Comparison of ENCODE assay signal across 8 cellular contexts in genomic region chr4:151760713-151761661, GRCh38. TPM values are rescaled to one million over a fixed set of nuclear protein-coding genes. Genes with fewer than 3 reads are reported as not detected.
DNase-seq lines count a peak whose midpoint lies in the region; ATAC-seq and TF ChIP-seq lines count a peak whose summit lies in the region.

A gene with protein sequence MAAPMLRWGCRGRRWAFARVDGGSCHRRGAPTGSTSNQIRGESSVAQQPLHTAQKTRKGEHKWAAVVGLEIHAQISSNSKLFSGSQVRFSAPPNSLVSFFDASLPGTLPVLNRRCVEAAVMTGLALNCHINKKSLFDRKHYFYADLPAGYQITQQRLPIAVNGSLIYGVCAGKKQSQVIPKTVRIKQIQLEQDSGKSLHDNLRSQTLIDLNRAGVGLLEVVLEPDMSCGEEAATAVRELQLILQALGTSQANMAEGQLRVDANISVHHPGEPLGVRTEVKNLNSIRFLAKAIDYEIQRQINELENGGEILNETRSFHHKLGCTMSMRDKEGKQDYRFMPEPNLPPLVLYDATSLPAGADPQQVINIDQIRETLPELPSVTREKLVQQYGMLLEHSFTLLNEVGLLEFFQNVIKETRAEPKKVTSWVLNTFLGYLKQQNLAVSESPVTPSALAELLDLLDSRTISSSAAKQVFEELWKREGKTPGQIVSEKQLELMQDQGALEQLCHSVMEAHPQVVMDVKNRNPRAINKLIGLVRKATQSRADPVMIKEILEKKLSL (minus strand): TSS chr4:151761007. CDS start chr4:151760982, 25 bp downstream.

- no peak for TF ChIP-seq EP300 in esophagus muscularis mucosa (IDR thresholded peaks at IDR 0.05)

- no peaks in the 10 kb centered on the region for H3F3A ChIP-seq in DOHH2 (ENCODE audit: control insufficient read depth, insufficient read depth)

- H3K4me3 ChIP-seq in DOHH2 (ENCODE audit: low read length) (peak within 1 kb of the TSS; percentile 92), Peyer's patch (peak within 1 kb of the TSS; percentile 68 to 96 (median 73)), esophagus muscularis mucosa (peak within 1 kb of the TSS; percentile 68 to 80 (median 70)), muscle layer of duodenum (ENCODE audit: low read depth in 1 of 2, low read length in 2 of 2) (peak within 1 kb of the TSS; percentile 92 to 99)

- H3K4me2 ChIP-seq in DOHH2 (ENCODE audit: low read length): peak within 1 kb of the TSS; percentile 77

- peak; percentile 100 for ATAC-seq in GM21786 (IDR thresholded peaks at IDR 0.05; ENCODE audit: unreplicated experiment)

- H4K20me1 ChIP-seq in DOHH2 (ENCODE audit: control insufficient read depth, insufficient read depth, low read depth, low read length): no peaks in the 10 kb centered on the region

- intact Hi-C loops in esophagus muscularis mucosa (cut with DNase I): loop anchor here (5.0 to 10.0 kb wide), 3 partner anchors 84 to 624 kb away; no protein-coding TSS in a partner anchor

- peaks cover 10% of the 10 kb centered on the region for H3K79me2 ChIP-seq in DOHH2 (ENCODE audit: control insufficient read depth, low read length)

- DNase-seq in Peyer's patch (peak; percentile 90 to 97 (median 95)), esophagus muscularis mucosa (ENCODE audit: extremely low spot score) (peak; percentile 97)
- peak; percentile 90 for DNase-seq in activated T-cell treated with anti-CD3 and anti-CD28 coated beads, Interleukin-2, amount 50 U/mL, for 48 hours
- peak; percentile 87 to 92 for DNase-seq in stimulated activated CD8-positive, alpha-beta memory T cell treated with anti-CD3 and anti-CD28 coated beads, Interleukin-7, amount 100 ng/mL, for 4 hours (ENCODE audit: low read depth in 2 of 2)

- TF ChIP-seq CTCF in DOHH2 (IDR thresholded peaks at IDR 0.05; ENCODE audit: low read depth, low read length, poor library complexity, severe bottlenecking) (peak; percentile 57), Peyer's patch (IDR thresholded peaks at IDR 0.05) (peak in 5 of 6 experiments; percentile 16 to 56 (median 41)), esophagus muscularis mucosa (IDR thresholded peaks at IDR 0.05) (peak; percentile 30 to 49 (median 49))

- TF ChIP-seq POLR2A in Peyer's patch (IDR thresholded peaks at IDR 0.05): peak; percentile 40 to 44
- TF ChIP-seq POLR2A in esophagus muscularis mucosa (IDR thresholded peaks at IDR 0.05; ENCODE audit: low read depth): no peak

- H3K9me3 ChIP-seq in DOHH2 (ENCODE audit: control insufficient read depth, insufficient read depth, low read length) (no peaks in the 10 kb centered on the region; the same call in 1 of the 2 replicates), KOPT-K1 (ENCODE audit: insufficient read depth, low read length, poor library complexity, severe bottlenecking) (no peaks in the 10 kb centered on the region), Peyer's patch (no peaks in the 10 kb centered on the region), esophagus muscularis mucosa (no peaks in the 10 kb centered on the region), muscle layer of duodenum (ENCODE audit: control insufficient read depth in 1 of 2, low read length in 2 of 2) (no peaks in the 10 kb centered on the region)

- peaks cover 15% of the 10 kb centered on the region for H3K4me1 ChIP-seq in DOHH2 (ENCODE audit: control insufficient read depth, low read length)
- H3K4me1 ChIP-seq in Peyer's patch: peaks cover 0 to 5% (median 0%) of the 10 kb centered on the region in 4 donors
- peaks cover 6 to 15% (median 8%) of the 10 kb centered on the region in 4 donors for H3K4me1 ChIP-seq in esophagus muscularis mucosa
- H3K4me1 ChIP-seq in muscle layer of duodenum (ENCODE audit: control insufficient read depth in 1 of 2, insufficient read depth in 2 of 2, low read length in 2 of 2): peaks cover 10 to 12% of the 10 kb centered on the region in 2 donors

- WGBS in esophagus muscularis mucosa: 5% methylated on average over 31 of the region's 35 CpGs

- H3K27me3 ChIP-seq in DOHH2 (ENCODE audit: control insufficient read depth, low read length) (no peaks in the 10 kb centered on the region), Peyer's patch (no peaks in the 10 kb centered on the region), esophagus muscularis mucosa (no peaks in the 10 kb centered on the region), muscle layer of duodenum (ENCODE audit: low read depth, low read length) (no peaks in the 10 kb centered on the region)

- no peaks in the 10 kb centered on the region for H3K36me3 ChIP-seq in DOHH2 (ENCODE audit: control insufficient read depth, low read length)
- H3K36me3 ChIP-seq in KOPT-K1 (ENCODE audit: insufficient read depth, low read length): peaks cover 1% of the 10 kb centered on the region; the same call in 1 of the 2 replicates
- H3K36me3 ChIP-seq in Peyer's patch: peaks cover 0 to 7% (median 0%) of the 10 kb centered on the region in 3 donors
- H3K36me3 ChIP-seq in esophagus muscularis mucosa: peaks cover 0 to 20% (median 9%) of the 10 kb centered on the region in 4 donors
- peaks cover 0 to 18% of the 10 kb centered on the region in 2 donors for H3K36me3 ChIP-seq in muscle layer of duodenum (ENCODE audit: control insufficient read depth in 1 of 2, insufficient read depth in 2 of 2, low read length in 2 of 2)

- H3K27ac ChIP-seq in DOHH2 (ENCODE audit: low read depth, low read length) (no peak within 1 kb of the TSS), KOPT-K1 (ENCODE audit: low read depth, low read length, poor library complexity, severe bottlenecking) (peak within 1 kb of the TSS; percentile 59), Peyer's patch (peak within 1 kb of the TSS; percentile 55 to 77 (median 64)), esophagus muscularis mucosa (replicated peaks in 1 of 4) (peak within 1 kb of the TSS; percentile 50 to 74 (median 68)), muscle layer of duodenum (ENCODE audit: low read length) (peak within 1 kb of the TSS; percentile 65)

- no peaks in the 10 kb centered on the region; the same call in 1 of the 2 replicates for H3K9me2 ChIP-seq in DOHH2 (replicated peaks; ENCODE audit: control insufficient read depth, low read length)

RNA-seq across cellular contexts. Expression of the gene that starts here (rescaled TPM):
- 10 to 100 TPM; 19.6 to 28.9 (median 23.8) TPM for total RNA-seq in Peyer's patch
- total RNA-seq in esophagus muscularis mucosa: 10 to 100 TPM; 12.4 to 19.9 (median 16.4) TPM
